Comparison of ENCODE assay signal across 19 cellular contexts in genomic region chr9:2709645-2710101, GRCh38. TPM values are rescaled to one million over a fixed set of nuclear protein-coding genes. Genes with fewer than 3 reads are reported as not detected.
DNase-seq lines count a peak whose midpoint lies in the region; ATAC-seq, FAIRE-seq and TF ChIP-seq lines count a peak whose summit lies in the region.
"Had no signal": no experiment of that assay in that cellular context is flagged by ENCODE, and none has a peak within 500 bp of the region (broad histone marks: within the 10 kb centered on the region; RNA-seq: fewer than 3 reads in every experiment).

No MANE protein-coding gene starts in this region.

- peak overlapping the region; percentile 23 for H2AFZ ChIP-seq in GM12878 (ENCODE audit: control insufficient read depth, low read depth, low read length)

- peak; percentile 49 for FAIRE-seq in GM12878 (lab: Jason Lieb, UNC)
- FAIRE-seq: astrocyte had no signal

- H3K9me3 Mint-ChIP-seq in activated T-helper 17 cell treated with anti-CD3 and anti-CD28 coated beads, Interleukin-2, amount 50 U/mL, for 72 hours: no peaks in the 10 kb centered on the region

- no peaks in the 10 kb centered on the region for H3K27me3 Mint-ChIP-seq in activated T-helper 17 cell treated with anti-CD3 and anti-CD28 coated beads, Interleukin-2, amount 50 U/mL, for 72 hours
- H3K27me3 Mint-ChIP-seq: activated CD4-positive, alpha-beta memory T cell treated with anti-CD3 and anti-CD28 coated beads, Interleukin-2, amount 10 ng/mL, durations not matched to agents 7 days and 5 days had no signal

- SMC1A ChIA-PET in GM12878 (lab: Charles Lee; ENCODE audit: uncharacterized antibody, unreplicated experiment): interaction anchor here (0.7 to 1.6 kb wide), 7 partner anchors 10 to 531 kb away, joined by 3 to 7 read pairs (median 3); no protein-coding TSS in a partner anchor

- ATAC-seq in GM21619 (IDR thresholded peaks at IDR 0.05; ENCODE audit: unreplicated experiment): peak; percentile 56
- ATAC-seq in HG03442 (IDR thresholded peaks at IDR 0.05; ENCODE audit: unreplicated experiment): peak; percentile 52
- ATAC-seq in GM12878: peak; percentile 76
- ATAC-seq in activated T-helper 17 cell treated with anti-CD3 and anti-CD28 coated beads, Interleukin-2, amount 50 U/mL, for 72 hours (replicated peaks): no peak
- ATAC-seq in GM19035 (IDR thresholded peaks at IDR 0.05; ENCODE audit: unreplicated experiment): no peak

- H3K4me1 ChIP-seq in GM12878 (ENCODE audit: control insufficient read depth, insufficient read depth, low read length): no peaks in the 10 kb centered on the region; the same call in 1 of the 2 replicates

- no peaks in the 10 kb centered on the region for H3K36me3 ChIP-seq in GM12878 (ENCODE audit: control insufficient read depth in 2 of 2, insufficient read depth in 2 of 2, low read length in 1 of 2)

- no peak for TF ChIP-seq CTCF in GM12865 (IDR thresholded peaks at IDR 0.05; ENCODE audit: insufficient read depth, low read depth, low read length, missing control alignments)
- no peak for TF ChIP-seq CTCF in GM12878 (IDR thresholded peaks at IDR 0.05 in 2 of 3, conservative IDR thresholded peaks at IDR 0.05 in 1 of 3; ENCODE audit: control insufficient read depth in 2 of 3, extremely low read depth in 1 of 3, insufficient read depth in 1 of 3, low read depth in 3 of 3, low read length in 3 of 3)

- BruUV-seq in GM12878 (replicated peaks; lab: Mats Ljungman, UMichigan): no TSS peak

- intact Hi-C loops in GM12878 (cut with micrococcal nuclease; ENCODE audit: unreplicated experiment): no loop called here

- TF ChIP-seq EP300 in GM12878 (IDR thresholded peaks at IDR 0.05; ENCODE audit: borderline replicate concordance in 1 of 2, control insufficient read depth in 1 of 2, low read depth in 2 of 2, low read length in 2 of 2): no peak

- no peaks in the 10 kb centered on the region for H3K4me1 Mint-ChIP-seq in activated T-helper 17 cell treated with anti-CD3 and anti-CD28 coated beads, Interleukin-2, amount 50 U/mL, for 72 hours
- H3K4me1 Mint-ChIP-seq: activated CD4-positive, alpha-beta memory T cell treated with anti-CD3 and anti-CD28 coated beads, Interleukin-2, amount 10 ng/mL, durations not matched to agents 7 days and 5 days had no signal

- 4% methylated on average over 2 of the region's 2 CpGs for WGBS in GM12878 (ENCODE audit: insufficient coverage, insufficient replicate concordance, low lambda C conversion rate, missing lambda C conversion rate)

- RAD21 ChIA-PET in GM12878 (lab: Charles Lee; ENCODE audit: unreplicated experiment): no interaction called here

- peak overlapping the region; percentile 42; the same call in 1 of the 2 replicates for H3K4me2 ChIP-seq in GM12878 (ENCODE audit: control insufficient read depth, insufficient read depth)

- no peak for TF ChIP-seq RAD21 in GM12878 (IDR thresholded peaks at IDR 0.05; ENCODE audit: insufficient read depth, low read depth, low read length)

- in situ Hi-C loops in GM12878 (cut with MboI): no loop called here

- no peaks in the 10 kb centered on the region for H3K27me3 ChIP-seq in GM12878 (replicated peaks in 1 of 2; ENCODE audit: control insufficient read depth in 2 of 2, insufficient read depth in 2 of 2, low read length in 1 of 2)

- no peak overlapping the region for H3K4me3 ChIP-seq in GM12865 (ENCODE audit: low read depth, low read length)
- H3K4me3 ChIP-seq in GM12878: no peak overlapping the region
- H3K4me3 ChIP-seq: coronary artery had no signal

- no peaks in the 10 kb centered on the region for H4K20me1 ChIP-seq in GM12878 (ENCODE audit: control insufficient read depth, insufficient read depth)

- POLR2A ChIA-PET in GM12878 (lab: Charles Lee): no interaction called here

- no peak for TF ChIP-seq POLR2A in GM12878 (IDR thresholded peaks at IDR 0.05; ENCODE audit: low read depth, low read length)

- H3K27ac Mint-ChIP-seq in activated T-helper 17 cell treated with anti-CD3 and anti-CD28 coated beads, Interleukin-2, amount 50 U/mL, for 72 hours: no peak overlapping the region
- H3K27ac Mint-ChIP-seq: activated CD4-positive, alpha-beta memory T cell treated with anti-CD3 and anti-CD28 coated beads, Interleukin-2, amount 10 ng/mL, durations not matched to agents 7 days and 5 days had no signal

- CTCF ChIA-PET in GM12878 (lab: Yijun Ruan, JAX): interaction anchor here (1.9 kb wide), 1 partner anchor 18 kb away, joined by 10 read pairs; no protein-coding TSS in a partner anchor

- H3K36me3 Mint-ChIP-seq in activated T-helper 17 cell treated with anti-CD3 and anti-CD28 coated beads, Interleukin-2, amount 50 U/mL, for 72 hours (ENCODE audit: low read depth): no peaks in the 10 kb centered on the region

- DNase-seq in GM12865 (ENCODE audit: low read depth) (peak; percentile 19), GM12878 (ENCODE audit: low read depth, low spot score) (no peak), EL (no peak), DMS53 treated with DMSO at 0.1 percent for 48 hours (lab: John Stamatoyannopoulos, UW; ENCODE audit: unreplicated experiment) (no peak)
- DNase-seq: activated CD4-positive, alpha-beta memory T cell treated with anti-CD3 and anti-CD28 coated beads, Interleukin-2, amount 10 ng/mL, durations not matched to agents 7 days and 5 days; COR-L47; head of caudate nucleus; kidney glomerular epithelial cell; NCI-H2081 had no signal

- H3K9me3 ChIP-seq in GM12878 (replicated peaks; ENCODE audit: control insufficient read depth, insufficient read depth, low read length): no peaks in the 10 kb centered on the region

- H3K79me2 ChIP-seq in GM12878 (ENCODE audit: control insufficient read depth, insufficient read depth, low read length): no peaks in the 10 kb centered on the region

- no peak overlapping the region for H3K27ac ChIP-seq in GM12878 (ENCODE audit: control insufficient read depth, insufficient read depth)
- H3K27ac ChIP-seq: coronary artery had no signal

- H3K9ac ChIP-seq in GM12878 (ENCODE audit: control insufficient read depth, insufficient read depth, low read length): no peak overlapping the region

- H3K4me3 Mint-ChIP-seq in activated T-helper 17 cell treated with anti-CD3 and anti-CD28 coated beads, Interleukin-2, amount 50 U/mL, for 72 hours: no peak overlapping the region
- H3K4me3 Mint-ChIP-seq: activated CD4-positive, alpha-beta memory T cell treated with anti-CD3 and anti-CD28 coated beads, Interleukin-2, amount 10 ng/mL, durations not matched to agents 7 days and 5 days had no signal

TF ChIP-seq in GM12878, 131 proteins besides CTCF, POLR2A, EP300 and RAD21:
- peak; percentile 65 for TF ChIP-seq PKNOX1 (IDR thresholded peaks at IDR 0.05)
- TF ChIP-seq SMARCA5 (IDR thresholded peaks at IDR 0.05): no peak
- TF ChIP-seq POU2F2 (IDR thresholded peaks at IDR 0.05; ENCODE audit: borderline replicate concordance, low read depth, low read length): peak; percentile 68; the same call in 1 of the 3 replicates

RNA-seq across cellular contexts. Expression of gene KCNV2, which starts 7.6 kb away (rescaled TPM):
- not detected in 2 replicates for total RNA-seq in GM12878 (2013; cell fraction: nucleolus; rRNA removed)
- 0.05 and 0.23 TPM in 2 replicates for total RNA-seq in GM12878 (2014; rRNA removed)
- total RNA-seq in GM12878 (2014; rRNA removed; fragmentation: Illumina TruSeq; extraction: Trizol): 0.09 TPM in 1 of 2 replicates, not detected in the other
- 0.11 TPM in 1 of 2 replicates, not detected in the other for total RNA-seq in GM12878 (2021)
- not detected for polyA plus RNA-seq in GM12878 (2011; ENCODE audit: low read depth)
- not detected in 2 replicates for polyA plus RNA-seq in GM12878 (2011; rRNA removed)
- polyA plus RNA-seq in GM12878 (2011; cell fraction: cytosol; rRNA removed): not detected in 2 replicates
- polyA plus RNA-seq in GM12878 (2011; cell fraction: nucleus; rRNA removed): not detected in 2 replicates
- 0.18 and 0.20 TPM in 2 replicates for polyA plus RNA-seq in GM12878 (2012)
- polyA plus RNA-seq in GM12878 (2014; fragmentation: Illumina TruSeq; extraction: Trizol): not detected in 2 replicates
- polyA plus RNA-seq in GM12878 (2014; fragmentation: Nextera tagmentation; extraction: Ambion mirVana): under 1 TPM; 0.04 to 0.06 TPM
- 0.08 and 0.09 TPM in 2 replicates for polyA plus RNA-seq in GM12878 (2014; rRNA removed)
- under 1 TPM in 1 of 2 experiments, not detected in 1; 0.37 TPM for polyA plus RNA-seq in GM12878 (2016; fragmentation: Nextera tagmentation; extraction: Ambion mirVana)
- polyA minus RNA-seq in GM12878 (2011; rRNA and poly(A)+ RNA removed): not detected in 2 replicates
- not detected in 2 replicates for polyA minus RNA-seq in GM12878 (2011; cell fraction: cytosol; rRNA and poly(A)+ RNA removed)
- not detected in 2 replicates for polyA minus RNA-seq in GM12878 (2011; cell fraction: nucleus; rRNA and poly(A)+ RNA removed)
- not detected for total RNA-seq in activated T-helper 17 cell treated with anti-CD3 and anti-CD28 coated beads, Interleukin-2, amount 50 U/mL, for 72 hours
- total RNA-seq: activated CD4-positive, alpha-beta memory T cell treated with anti-CD3 and anti-CD28 coated beads, Interleukin-2, amount 10 ng/mL, durations not matched to agents 7 days and 5 days; astrocyte; mucosa of gallbladder; posterior vena cava; SK-MEL-5 had no signal
- polyA plus RNA-seq: esophagus had no signal

Comparison
In these comparisons a context has a peak if more than half of its experiments do, and no peak if none do; other contexts are left out.
1. ATAC-seq: peak in GM21619 (single experiment), HG03442 (single experiment) and GM12878 (single experiment); none in activated T-helper 17 cell treated with anti-CD3 and anti-CD28 coated beads, Interleukin-2, amount 50 U/mL, for 72 hours (single experiment) and GM19035 (single experiment).